In genomic region chr22:20591660-20592310, GRCh38 we compare ENCODE assay signal across 14 cellular contexts.
DNase-seq lines count a peak whose midpoint lies in the region; ATAC-seq, FAIRE-seq and TF ChIP-seq lines count a peak whose summit lies in the region.
"Had no signal": no experiment of that assay in that cellular context is flagged by ENCODE, and none has a peak within 500 bp of the region (broad histone marks: within the 10 kb centered on the region; RNA-seq: fewer than 3 reads in every experiment).

No MANE protein-coding gene starts in this region.

- CTCF ChIA-PET in HepG2 (lab: Yijun Ruan, JAX; ENCODE audit: low intra/inter-chr PET ratio, low total read pairs), result no interaction called here
- CTCF ChIA-PET in naive thymus-derived CD4-positive, alpha-beta T cell (lab: Charles Lee), result interaction anchor here (0.6 to 0.8 kb wide), 3 partner anchors 19 to 195 kb away, joined by 3 to 5 read pairs (median 5); no protein-coding TSS in a partner anchor

- peak; percentile 4 for TF ChIP-seq CTCF in AG09309 (IDR thresholded peaks at IDR 0.05; ENCODE audit: control insufficient read depth, insufficient read depth, low read depth, low read length, missing control alignments)
- peak in 1 of 7 experiments; percentile 11 for TF ChIP-seq CTCF in body of pancreas (IDR thresholded peaks at IDR 0.05)
- TF ChIP-seq CTCF in HepG2 (CRISPR knock-in tag; IDR thresholded peaks at IDR 0.05), result peak; percentile 21; the same call in 1 of the 2 replicates
- TF ChIP-seq CTCF in suprapubic skin (IDR thresholded peaks at IDR 0.05), result no peak

- peaks cover 0 to 8% of the 10 kb centered on the region in 2 donors for H3K36me3 ChIP-seq in body of pancreas (replicated peaks in 1 of 2; ENCODE audit: insufficient read depth in 1 of 2, low read depth in 2 of 2)
- peaks cover 0 to 3% of the 10 kb centered on the region in 2 experiments; a peak in 3 of 5 replicates for H3K36me3 ChIP-seq in HepG2 (replicated peaks in 1 of 2; ENCODE audit: control insufficient read depth in 1 of 2, insufficient read depth in 2 of 2, low read length in 2 of 2)
- peaks cover 8% of the 10 kb centered on the region for H3K36me3 ChIP-seq in suprapubic skin
- H3K36me3 ChIP-seq in naive thymus-derived CD4-positive, alpha-beta T cell (ENCODE audit: control insufficient read depth in 2 of 3, insufficient read depth in 3 of 3, low read length in 3 of 3), result peaks cover 0 to 12% (median 3%) of the 10 kb centered on the region in 3 experiments

- peaks cover 0 to 11% (median 7%) of the 10 kb centered on the region in 7 donors for H3K4me1 Mint-ChIP-seq in naive thymus-derived CD4-positive, alpha-beta T cell
- H3K4me1 Mint-ChIP-seq: mesothelial cell of epicardium had no signal

- no peak overlapping the region for H2AFZ ChIP-seq in HepG2 (ENCODE audit: low read length)

- H3K27me3 ChIP-seq in body of pancreas (no peaks in the 10 kb centered on the region), HepG2 (ENCODE audit: control insufficient read depth in 1 of 2, insufficient read depth in 2 of 2, low read length in 2 of 2) (peaks cover 2 to 3% of the 10 kb centered on the region in 2 experiments; a peak in 2 of 5 replicates), suprapubic skin (no peaks in the 10 kb centered on the region)
- no peaks in the 10 kb centered on the region for H3K27me3 ChIP-seq in naive thymus-derived CD4-positive, alpha-beta T cell (ENCODE audit: control insufficient read depth in 2 of 2, insufficient read depth in 2 of 2, low read length in 2 of 2)
- H3K27me3 ChIP-seq: tibial artery had no signal

- ATAC-seq in body of pancreas, result peak; percentile 63
- ATAC-seq in HepG2, result peak; percentile 65
- ATAC-seq in GM21381 (IDR thresholded peaks at IDR 0.05; ENCODE audit: unreplicated experiment), result no peak
- ATAC-seq in naive thymus-derived CD4-positive, alpha-beta T cell, result no peak
- ATAC-seq: right cardiac atrium had no signal

- POLR2A ChIA-PET in HepG2 (lab: Yijun Ruan, JAX), result no interaction called here
- POLR2A ChIA-PET in naive thymus-derived CD4-positive, alpha-beta T cell (lab: Charles Lee), result interaction anchor here (0.6 kb wide), 1 partner anchor 148 kb away, joined by 4 read pairs; no protein-coding TSS in a partner anchor

- FAIRE-seq in HepG2 (lab: Jason Lieb, UNC), result no peak

- H3K4me1 ChIP-seq in body of pancreas, result no peaks in the 10 kb centered on the region
- peaks cover 11% of the 10 kb centered on the region for H3K4me1 ChIP-seq in HepG2 (ENCODE audit: insufficient read depth, low read length)
- peaks cover 33% of the 10 kb centered on the region for H3K4me1 ChIP-seq in suprapubic skin
- H3K4me1 ChIP-seq in naive thymus-derived CD4-positive, alpha-beta T cell (ENCODE audit: control insufficient read depth in 2 of 2, insufficient read depth in 2 of 2, low read length in 2 of 2), result no peaks in the 10 kb centered on the region
- H3K4me1 ChIP-seq: tibial artery had no signal

- H3K9me3 ChIP-seq in body of pancreas, result no peaks in the 10 kb centered on the region
- H3K9me3 ChIP-seq in HepG2 (ENCODE audit: low read length), result no peaks in the 10 kb centered on the region
- H3K9me3 ChIP-seq in suprapubic skin, result no peaks in the 10 kb centered on the region
- H3K9me3 ChIP-seq in naive thymus-derived CD4-positive, alpha-beta T cell (ENCODE audit: control insufficient read depth in 2 of 3, low read length in 3 of 3), result no peaks in the 10 kb centered on the region
- H3K9me3 ChIP-seq: tibial artery had no signal

- H3K9me3 Mint-ChIP-seq in naive thymus-derived CD4-positive, alpha-beta T cell, result no peaks in the 10 kb centered on the region
- H3K9me3 Mint-ChIP-seq: activated T-helper 1 cell treated with anti-CD3 and anti-CD28 coated beads, Interleukin-12 subunit alpha, Interleukin-12 subunit beta, Interleukin-2, Interleukin-4 antibody, amounts not matched to agents 30 ng/mL and 10 ng/mL and 1 ng/mL, durations not matched to agents 14 hours and 24 hours and 36 hours; mesothelial cell of epicardium had no signal

- peaks cover 0 to 4% (median 0%) of the 10 kb centered on the region in 5 donors for H3K27me3 Mint-ChIP-seq in naive thymus-derived CD4-positive, alpha-beta T cell

- no peak overlapping the region for H3K27ac Mint-ChIP-seq in naive thymus-derived CD4-positive, alpha-beta T cell
- H3K27ac Mint-ChIP-seq: activated T-helper 1 cell treated with anti-CD3 and anti-CD28 coated beads, Interleukin-12 subunit alpha, Interleukin-12 subunit beta, Interleukin-2, Interleukin-4 antibody, amounts not matched to agents 30 ng/mL and 10 ng/mL and 1 ng/mL, durations not matched to agents 14 hours and 24 hours and 36 hours; mesothelial cell of epicardium had no signal

- peak overlapping the region; percentile 79 for H3K4me2 ChIP-seq in HepG2 (ENCODE audit: low read depth, low read length)

- TF ChIP-seq EP300 in Ishikawa (IDR thresholded peaks at IDR 0.05; ENCODE audit: borderline replicate concordance) (no peak), HepG2 (IDR thresholded peaks at IDR 0.05; ENCODE audit: low read depth in 2 of 2, low read length in 2 of 2) (no peak), HepG2 (CRISPR knock-in tag; IDR thresholded peaks at IDR 0.05; ENCODE audit: borderline replicate concordance) (no peak), suprapubic skin (IDR thresholded peaks at IDR 0.05) (no peak)

- H3K79me2 ChIP-seq in HepG2 (ENCODE audit: insufficient read depth, low read length), result no peaks in the 10 kb centered on the region

- intact Hi-C loops in body of pancreas (cut with DNase I) (no loop called here), HepG2 (cut with micrococcal nuclease; ENCODE audit: unreplicated experiment) (no loop called here)
- intact Hi-C loops in naive thymus-derived CD4-positive, alpha-beta T cell (cut with micrococcal nuclease), result no loop called here

- peak; percentile 20; the same call in 1 of the 2 replicates for TF ChIP-seq RAD21 in Ishikawa (IDR thresholded peaks at IDR 0.05; ENCODE audit: low read depth)
- 0 out of 2 replicates have a peak, but pooled peaks have one; percentile 13 for TF ChIP-seq RAD21 in HepG2 (CRISPR knock-in tag; IDR thresholded peaks at IDR 0.05)

- H3K4me3 ChIP-seq in AG09309 (ENCODE audit: control insufficient read depth, low read depth, low read length) (no peak overlapping the region), body of pancreas (no peak overlapping the region), HepG2 (replicated peaks in 1 of 3; ENCODE audit: insufficient read depth in 1 of 3, low read depth in 2 of 3, low read length in 3 of 3) (peak overlapping the region in 1 of 3 experiments; percentile 59; a peak in 1 of 6 replicates), suprapubic skin (no peak overlapping the region)
- no peak overlapping the region for H3K4me3 ChIP-seq in naive thymus-derived CD4-positive, alpha-beta T cell (ENCODE audit: low read length)
- H3K4me3 ChIP-seq: tibial artery had no signal

- in situ Hi-C loops in HepG2 (cut with HindIII; ENCODE audit: extremely low pct_ligation_motif_present, low pct_unique_long_range_greater_than_20kb), result no loop called here

- WGBS in body of pancreas, 2 donors, result 65 to 90% methylated on average over 4 to 23 of the region's 28 CpGs
- WGBS in HepG2 (ENCODE audit: low lambda C conversion rate), result 0% methylated on average over 2 of the region's 28 CpGs
- 82% methylated on average over 12 of the region's 28 CpGs for WGBS in suprapubic skin

- H4K20me1 ChIP-seq in HepG2 (ENCODE audit: insufficient read depth, low read length), result no peaks in the 10 kb centered on the region

- no peak overlapping the region for H3K9ac ChIP-seq in HepG2 (ENCODE audit: insufficient read depth, low read depth, low read length)

- BruUV-seq in HepG2 (replicated peaks; lab: Mats Ljungman, UMichigan), result no TSS peak

- DNase-seq in AG09309 (ENCODE audit: low read depth), result no peak
- peak in 2 of 4 donors; percentile 53 to 58 for DNase-seq in body of pancreas
- peak; percentile 45 for DNase-seq in HepG2 (ENCODE audit: low spot score)
- DNase-seq in suprapubic skin (ENCODE audit: low spot score in 2 of 2), result no peak
- DNase-seq in activated gamma-delta T cell (lab: John Stamatoyannopoulos, UW), result no peak
- DNase-seq in naive thymus-derived CD4-positive, alpha-beta T cell, result no peak
- DNase-seq: C1 segment of cervical spinal cord, KBM-7, right cardiac atrium, tibial artery had no signal

- H3K4me3 Mint-ChIP-seq in naive thymus-derived CD4-positive, alpha-beta T cell, result no peak overlapping the region
- H3K4me3 Mint-ChIP-seq: activated T-helper 1 cell treated with anti-CD3 and anti-CD28 coated beads, Interleukin-12 subunit alpha, Interleukin-12 subunit beta, Interleukin-2, Interleukin-4 antibody, amounts not matched to agents 30 ng/mL and 10 ng/mL and 1 ng/mL, durations not matched to agents 14 hours and 24 hours and 36 hours; mesothelial cell of epicardium had no signal

- no peak for TF ChIP-seq POLR2A in body of pancreas (IDR thresholded peaks at IDR 0.05)
- TF ChIP-seq POLR2A in HepG2 (IDR thresholded peaks at IDR 0.05; ENCODE audit: insufficient read depth in 1 of 2, low read depth in 2 of 2, low read length in 2 of 2), result no peak
- no peak for TF ChIP-seq POLR2A in suprapubic skin (IDR thresholded peaks at IDR 0.05)

- peaks cover 0 to 2% (median 0%) of the 10 kb centered on the region in 5 donors for H3K36me3 Mint-ChIP-seq in naive thymus-derived CD4-positive, alpha-beta T cell
- H3K36me3 Mint-ChIP-seq: mesothelial cell of epicardium had no signal

- H3K27ac ChIP-seq in body of pancreas (no peak overlapping the region), HepG2 (ENCODE audit: extremely low read length, insufficient read depth, low read length) (no peak overlapping the region), suprapubic skin (no peak overlapping the region)
- no peak overlapping the region for H3K27ac ChIP-seq in naive thymus-derived CD4-positive, alpha-beta T cell (ENCODE audit: low read depth, low read length)
- H3K27ac ChIP-seq: tibial artery had no signal

TF ChIP-seq in Ishikawa, 13 proteins besides CTCF, POLR2A, EP300 and RAD21 (continues in another document):
- TF ChIP-seq ZBTB7A (IDR thresholded peaks at IDR 0.05; ENCODE audit: low read depth) (no peak), FOXM1 (IDR thresholded peaks at IDR 0.05; ENCODE audit: borderline replicate concordance, low read depth) (no peak), TEAD4 (IDR thresholded peaks at IDR 0.05) (no peak), MAX (IDR thresholded peaks at IDR 0.05) (no peak; the same call in 1 of the 2 replicates), YY1 (IDR thresholded peaks at IDR 0.05; ENCODE audit: low read depth) (peak; percentile 58)

TF ChIP-seq in HepG2, 621 proteins besides CTCF, POLR2A, EP300 and RAD21 (continues in another document):
- TF ChIP-seq ZMYM3 (CRISPR knock-in tag; IDR thresholded peaks at IDR 0.05), result peak; percentile 70
- TF ChIP-seq ZFP36L1 (CRISPR knock-in tag; IDR thresholded peaks at IDR 0.05), result no peak
- peak; percentile 70; the same call in 1 of the 2 replicates for TF ChIP-seq NRL (CRISPR knock-in tag; IDR thresholded peaks at IDR 0.05; ENCODE audit: borderline replicate concordance)
- no peak for TF ChIP-seq MED13 (CRISPR knock-in tag; IDR thresholded peaks at IDR 0.05)
- TF ChIP-seq REPIN1 (CRISPR knock-in tag; IDR thresholded peaks at IDR 0.05; ENCODE audit: borderline replicate concordance, low read depth), result 0 out of 2 replicates have a peak, but pooled peaks have one; percentile 42
- TF ChIP-seq SAP130 (CRISPR knock-in tag; IDR thresholded peaks at IDR 0.05; ENCODE audit: low read depth), result peak; percentile 51
- TF ChIP-seq ZNF546 (CRISPR knock-in tag; conservative IDR thresholded peaks at IDR 0.05), result no peak
- no peak for TF ChIP-seq MAFK (conservative IDR thresholded peaks at IDR 0.05 in 1 of 2, IDR thresholded peaks at IDR 0.05 in 1 of 2; ENCODE audit: low read length in 2 of 2)

Comparison
In these comparisons a context has a peak if more than half of its experiments do, and no peak if none do; other contexts are left out.
1. CTCF ChIP-seq: peak in AG09309 (single experiment) and HepG2 (single experiment); none in suprapubic skin (0 of 2).
2. ATAC-seq: peak in body of pancreas (single experiment) and HepG2 (single experiment); none in GM21381 (single experiment) and naive thymus-derived CD4-positive, alpha-beta T cell (single experiment).